16 cellular contexts compared by ENCODE assay signal in the genomic region with DNA sequence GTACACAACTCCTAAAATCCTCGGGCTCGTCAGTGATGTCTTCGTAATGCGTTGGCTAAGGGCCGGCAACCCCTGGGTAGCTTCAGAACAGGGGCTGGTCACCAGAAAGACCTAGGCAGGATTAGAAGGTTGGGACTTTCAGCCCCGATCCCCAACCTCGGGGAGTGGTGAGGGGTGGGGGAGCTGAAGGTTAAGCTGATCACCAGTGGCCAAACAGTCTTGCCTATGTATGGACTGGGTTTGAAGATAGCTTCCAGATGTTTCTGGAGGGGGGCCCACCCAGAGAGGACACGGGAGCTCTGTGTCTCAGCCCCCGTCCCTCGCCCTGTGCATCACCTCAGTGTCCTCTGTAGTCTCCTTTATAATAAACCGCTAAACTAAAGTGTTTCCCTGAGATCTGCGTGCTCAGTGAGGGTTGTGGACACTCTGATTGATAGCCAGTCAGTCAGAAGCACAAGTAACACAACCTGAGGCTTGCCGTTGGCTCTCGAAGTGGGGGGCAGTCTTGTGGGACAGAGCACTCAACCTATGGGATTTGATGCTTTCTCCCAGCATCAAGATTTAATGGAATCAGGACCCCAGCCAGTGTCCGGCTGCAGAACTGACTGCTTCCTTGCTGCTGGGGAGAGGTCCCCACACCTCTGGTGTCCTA. TPM values are rescaled to one million over a fixed set of nuclear protein-coding genes. Genes with fewer than 3 reads are reported as not detected.
DNase-seq lines count a peak whose midpoint lies in the region; ATAC-seq, FAIRE-seq and TF ChIP-seq lines count a peak whose summit lies in the region.
"Had no signal": no experiment of that assay in that cellular context is flagged by ENCODE, and none has a peak within 500 bp of the region (broad histone marks: within the 10 kb centered on the region; RNA-seq: fewer than 3 reads in every experiment).

No MANE protein-coding gene starts in this region.

- no peak overlapping the region for H3K9ac ChIP-seq in kidney (ENCODE audit: low read length in 2 of 2)

- DNase-seq in activated T-cell treated with anti-CD3 and anti-CD28 coated beads, Interleukin-2, amount 50 U/mL, for 24 hours, result no peak
- DNase-seq in activated T-cell treated with anti-CD3 and anti-CD28 coated beads, Interleukin-2, amount 50 U/mL, for 1 hour, result no peak
- DNase-seq in CD4-positive, alpha-beta memory T cell, result no peak
- DNase-seq in kidney, result peak; percentile 41
- DNase-seq in sciatic nerve (ENCODE audit: low spot score), result peak; percentile 19
- no peak for DNase-seq in iPS-NIHi11 (ENCODE audit: low spot score)
- no peak for DNase-seq in right lobe of liver
- no peak for DNase-seq in activated CD8-positive, alpha-beta T cell treated with anti-CD3 and anti-CD28 coated beads, Interleukin-2, amount 10 ng/mL, durations not matched to agents 7 days and 5 days
- DNase-seq: BE2C, DND-41, H9, NCI-H2107, NCI-H510A, NCI-H748 treated with DMSO at 0.1 percent for 48 hours, SHP77 treated with DMSO at 0.1 percent for 48 hours had no signal

- H3K36me3 ChIP-seq in CD4-positive, alpha-beta memory T cell (ENCODE audit: insufficient read depth, low read length), result peaks cover 14% of the 10 kb centered on the region
- peaks cover 10% of the 10 kb centered on the region in 2 donors for H3K36me3 ChIP-seq in kidney (ENCODE audit: control insufficient read depth in 1 of 2, insufficient read depth in 2 of 2, low read length in 2 of 2)
- peaks cover 0 to 3% (median under 1%) of the 10 kb centered on the region in 4 donors for H3K36me3 ChIP-seq in right lobe of liver

- peak; percentile 20 for ATAC-seq in sciatic nerve
- ATAC-seq in right lobe of liver, result no peak
- no peak for ATAC-seq in activated CD8-positive, alpha-beta T cell treated with anti-CD3 and anti-CD28 coated beads, Interleukin-2, amount 10 ng/mL, durations not matched to agents 7 days and 5 days

- peaks cover 86% of the 10 kb centered on the region for H3K36me3 Mint-ChIP-seq in activated T-cell treated with anti-CD3 and anti-CD28 coated beads, Interleukin-2, amount 50 U/mL, for 24 hours (ENCODE audit: low read depth)
- H3K36me3 Mint-ChIP-seq in CD4-positive, alpha-beta memory T cell, result peaks cover 31 to 35% of the 10 kb centered on the region in 2 donors
- peaks cover 64% of the 10 kb centered on the region for H3K36me3 Mint-ChIP-seq in activated CD8-positive, alpha-beta T cell treated with anti-CD3 and anti-CD28 coated beads, Interleukin-2, amount 10 ng/mL, durations not matched to agents 7 days and 5 days (ENCODE audit: low read depth)

- H3K4me3 Mint-ChIP-seq in activated T-cell treated with anti-CD3 and anti-CD28 coated beads, Interleukin-2, amount 50 U/mL, for 24 hours, result no peak overlapping the region
- H3K4me3 Mint-ChIP-seq in CD4-positive, alpha-beta memory T cell, result peak overlapping the region in 1 of 8 donors; percentile 11
- H3K4me3 Mint-ChIP-seq in activated CD8-positive, alpha-beta T cell treated with anti-CD3 and anti-CD28 coated beads, Interleukin-2, amount 10 ng/mL, durations not matched to agents 7 days and 5 days, result no peak overlapping the region
- H3K4me3 Mint-ChIP-seq: H9 had no signal

- intact Hi-C loops in CD4-positive, alpha-beta memory T cell (cut with micrococcal nuclease), result no loop called here
- intact Hi-C loops in kidney (cut with DNase I) (no loop called here), sciatic nerve (cut with DNase I) (no loop called here), right lobe of liver (cut with DNase I) (no loop called here)

- no peak for TF ChIP-seq CTCF in kidney (IDR thresholded peaks at IDR 0.05; ENCODE audit: borderline replicate concordance, extremely low read depth, insufficient read depth)
- no peak for TF ChIP-seq CTCF in right lobe of liver (IDR thresholded peaks at IDR 0.05)

- peaks cover 69% of the 10 kb centered on the region for H3K4me1 ChIP-seq in CD4-positive, alpha-beta memory T cell (ENCODE audit: insufficient read depth, low read length)
- H3K4me1 ChIP-seq in kidney (ENCODE audit: control insufficient read depth in 1 of 2, insufficient read depth in 1 of 2, low read depth in 1 of 2, low read length in 2 of 2) (peaks cover 32 to 37% of the 10 kb centered on the region in 2 donors), right lobe of liver (peaks cover 0 to 28% (median 11%) of the 10 kb centered on the region in 4 donors)
- H3K4me1 ChIP-seq: BE2C had no signal

- no peaks in the 10 kb centered on the region for H3K9me3 ChIP-seq in CD4-positive, alpha-beta memory T cell (ENCODE audit: control insufficient read depth in 1 of 2, low read length in 2 of 2)
- no peaks in the 10 kb centered on the region for H3K9me3 ChIP-seq in kidney (ENCODE audit: control insufficient read depth in 1 of 2, low read length in 2 of 2)
- H3K9me3 ChIP-seq in right lobe of liver, result no peaks in the 10 kb centered on the region
- H3K9me3 ChIP-seq: BE2C had no signal

- no peak overlapping the region for H3K4me3 ChIP-seq in CD4-positive, alpha-beta memory T cell (ENCODE audit: low read length in 2 of 2)
- H3K4me3 ChIP-seq in kidney (ENCODE audit: low read length in 2 of 2) (peak overlapping the region in 1 of 2 donors; percentile 23), right lobe of liver (no peak overlapping the region)

- no peaks in the 10 kb centered on the region for H3K27me3 Mint-ChIP-seq in activated T-cell treated with anti-CD3 and anti-CD28 coated beads, Interleukin-2, amount 50 U/mL, for 24 hours
- no peaks in the 10 kb centered on the region for H3K27me3 Mint-ChIP-seq in CD4-positive, alpha-beta memory T cell
- H3K27me3 Mint-ChIP-seq in activated CD8-positive, alpha-beta T cell treated with anti-CD3 and anti-CD28 coated beads, Interleukin-2, amount 10 ng/mL, durations not matched to agents 7 days and 5 days (ENCODE audit: low read depth), result no peaks in the 10 kb centered on the region

- POLR2A ChIA-PET in CD4-positive, alpha-beta memory T cell (lab: Charles Lee; ENCODE audit: partially characterized antibody), result no interaction called here
- POLR2A ChIA-PET in activated CD8-positive, alpha-beta T cell treated with anti-CD3 and anti-CD28 coated beads, Interleukin-2, amount 10 ng/mL, durations not matched to agents 7 days and 5 days (lab: Charles Lee), result no interaction called here

- H3K27ac ChIP-seq in CD4-positive, alpha-beta memory T cell (ENCODE audit: low read depth, low read length), result no peak overlapping the region
- H3K27ac ChIP-seq in kidney (ENCODE audit: low read depth in 2 of 2, low read length in 2 of 2), result no peak overlapping the region
- H3K27ac ChIP-seq in right lobe of liver, result no peak overlapping the region

- peak overlapping the region; percentile 76 for H3K27ac Mint-ChIP-seq in activated T-cell treated with anti-CD3 and anti-CD28 coated beads, Interleukin-2, amount 50 U/mL, for 24 hours
- H3K27ac Mint-ChIP-seq in CD4-positive, alpha-beta memory T cell, result peak overlapping the region in 4 of 7 donors; percentile 23 to 60 (median 32)
- no peak overlapping the region for H3K27ac Mint-ChIP-seq in activated CD8-positive, alpha-beta T cell treated with anti-CD3 and anti-CD28 coated beads, Interleukin-2, amount 10 ng/mL, durations not matched to agents 7 days and 5 days

- H3K27me3 ChIP-seq in CD4-positive, alpha-beta memory T cell (ENCODE audit: insufficient read depth, low read length), result no peaks in the 10 kb centered on the region
- H3K27me3 ChIP-seq in right lobe of liver, result no peaks in the 10 kb centered on the region
- H3K27me3 ChIP-seq: BE2C had no signal

- H3K4me1 Mint-ChIP-seq in activated T-cell treated with anti-CD3 and anti-CD28 coated beads, Interleukin-2, amount 50 U/mL, for 24 hours (ENCODE audit: low read depth), result peaks cover 87% of the 10 kb centered on the region
- H3K4me1 Mint-ChIP-seq in CD4-positive, alpha-beta memory T cell, result peaks cover 53 to 82% (median 71%) of the 10 kb centered on the region in 4 donors
- H3K4me1 Mint-ChIP-seq in activated CD8-positive, alpha-beta T cell treated with anti-CD3 and anti-CD28 coated beads, Interleukin-2, amount 10 ng/mL, durations not matched to agents 7 days and 5 days (ENCODE audit: low read depth), result peaks cover 43% of the 10 kb centered on the region

- H3K9me3 Mint-ChIP-seq in activated T-cell treated with anti-CD3 and anti-CD28 coated beads, Interleukin-2, amount 50 U/mL, for 24 hours, result peaks cover 2% of the 10 kb centered on the region
- H3K9me3 Mint-ChIP-seq in CD4-positive, alpha-beta memory T cell, result no peaks in the 10 kb centered on the region
- H3K9me3 Mint-ChIP-seq in activated CD8-positive, alpha-beta T cell treated with anti-CD3 and anti-CD28 coated beads, Interleukin-2, amount 10 ng/mL, durations not matched to agents 7 days and 5 days (ENCODE audit: insufficient read depth), result no peaks in the 10 kb centered on the region
- H3K9me3 Mint-ChIP-seq: H9 had no signal

- CTCF ChIA-PET in CD4-positive, alpha-beta memory T cell (lab: Charles Lee; ENCODE audit: partially characterized antibody), result interaction anchor here (2.0 kb wide), 1 partner anchor 112 kb away, joined by 6 read pairs; no protein-coding TSS in a partner anchor
- CTCF ChIA-PET in activated CD8-positive, alpha-beta T cell treated with anti-CD3 and anti-CD28 coated beads, Interleukin-2, amount 10 ng/mL, durations not matched to agents 7 days and 5 days (lab: Charles Lee), result interaction anchor here (0.7 kb wide), 1 partner anchor 57 kb away, joined by 3 read pairs; no protein-coding TSS in a partner anchor

- no peak for TF ChIP-seq POLR2A in right lobe of liver (IDR thresholded peaks at IDR 0.05)

- 100% methylated on average over 3 of the region's 15 CpGs for WGBS in right lobe of liver (ENCODE audit: insufficient coverage, low coverage, low lambda C conversion rate, missing lambda C conversion rate)

- FAIRE-seq in kidney (lab: Jason Lieb, UNC), result no peak
- FAIRE-seq: A204.1 had no signal

RNA-seq across cellular contexts. Expression of a gene that starts 10.0 kb away (rescaled TPM):
- 10 to 100 TPM; 47.2 to 49.2 TPM for total RNA-seq in CD4-positive, alpha-beta memory T cell
- 10 to 100 TPM; 25.7 to 36.2 TPM for polyA plus RNA-seq in CD4-positive, alpha-beta memory T cell
- 28.3 TPM for total RNA-seq in kidney
- 34.8 TPM for polyA plus RNA-seq in kidney (ENCODE audit: insufficient read depth, low read depth, low replicate concordance)
- 30.1 TPM for total RNA-seq in sciatic nerve
- total RNA-seq in right lobe of liver, result 10 to 100 TPM; 10.9 to 16.6 (median 14.3) TPM
- total RNA-seq in activated CD8-positive, alpha-beta T cell treated with anti-CD3 and anti-CD28 coated beads, Interleukin-2, amount 10 ng/mL, durations not matched to agents 7 days and 5 days, result 10 to 100 TPM; 36.5 to 37.5 TPM

Comparison
In these comparisons a context has a peak if more than half of its experiments do, and no peak if none do; other contexts are left out.
1. DNase-seq: peak in kidney (single experiment) and sciatic nerve (single experiment); none in activated T-cell treated with anti-CD3 and anti-CD28 coated beads, Interleukin-2, amount 50 U/mL, for 24 hours (single experiment), activated T-cell treated with anti-CD3 and anti-CD28 coated beads, Interleukin-2, amount 50 U/mL, for 1 hour (single experiment), CD4-positive, alpha-beta memory T cell (0 of 5), iPS-NIHi11 (single experiment), right lobe of liver (0 of 3) and activated CD8-positive, alpha-beta T cell treated with anti-CD3 and anti-CD28 coated beads, Interleukin-2, amount 10 ng/mL, durations not matched to agents 7 days and 5 days (single experiment).